In genomic region chr6:44444853-44445252, GRCh38 we compare ENCODE assay signal across 16 cellular contexts. TPM values are rescaled to one million over a fixed set of nuclear protein-coding genes. Genes with fewer than 3 reads are reported as not detected.
DNase-seq lines count a peak whose midpoint lies in the region; ATAC-seq, FAIRE-seq and TF ChIP-seq lines count a peak whose summit lies in the region.
"Had no signal": no experiment of that assay in that cellular context is flagged by ENCODE, and none has a peak within 500 bp of the region (broad histone marks: within the 10 kb centered on the region; RNA-seq: fewer than 3 reads in every experiment).

No MANE protein-coding gene starts in this region.

- H4K8ac ChIP-seq in IMR-90 (ENCODE audit: low read depth in 2 of 2, low read length in 2 of 2) (no peak overlapping the region), trophoblast cell (ENCODE audit: low read depth, low read length) (no peak overlapping the region)

- no peak for TF ChIP-seq CTCF in IMR-90 (conservative IDR thresholded peaks at IDR 0.05; ENCODE audit: low read depth, low read length)
- TF ChIP-seq CTCF in K562 (IDR thresholded peaks at IDR 0.05 in 2 of 3, conservative IDR thresholded peaks at IDR 0.05 in 1 of 3; ENCODE audit: insufficient read depth in 2 of 3, low read depth in 1 of 3, low read length in 3 of 3): no peak
- TF ChIP-seq CTCF in RWPE1 (conservative IDR thresholded peaks at IDR 0.05; ENCODE audit: low read depth): no peak
- no peak for TF ChIP-seq CTCF in esophagus muscularis mucosa (IDR thresholded peaks at IDR 0.05)

- DNase-seq in DMS 273 treated with DMSO at 0.1 percent for 48 hours (lab: John Stamatoyannopoulos, UW): peak; percentile 73
- no peak for DNase-seq in IMR-90
- DNase-seq in K562 (ENCODE audit: extremely low read depth in 1 of 4, low spot score in 3 of 4): no peak
- no peak for DNase-seq in trophoblast cell
- no peak for DNase-seq in RWPE1 (ENCODE audit: low spot score)
- no peak for DNase-seq in T-helper 9 cell
- no peak for DNase-seq in esophagus muscularis mucosa (ENCODE audit: extremely low spot score)
- DNase-seq: CD8-positive, alpha-beta memory T cell; COR-L47; DMS153; DMS79; GF-D8; KBM-7 had no signal

- no peak overlapping the region for H2BK20ac ChIP-seq in IMR-90 (ENCODE audit: low read depth, low read length)

- H3K14ac ChIP-seq in IMR-90 (replicated peaks; ENCODE audit: low read depth, low read length): no peak overlapping the region
- no peak overlapping the region for H3K14ac ChIP-seq in trophoblast cell (ENCODE audit: low read length)

- peaks cover 5% of the 10 kb centered on the region for H3K36me3 ChIP-seq in IMR-90 (ENCODE audit: control insufficient read depth, insufficient read depth, low read length)
- peaks cover 47% of the 10 kb centered on the region for H3K36me3 ChIP-seq in K562 (ENCODE audit: control insufficient read depth, insufficient read depth, low read length)
- H3K36me3 ChIP-seq in trophoblast cell (ENCODE audit: control insufficient read depth in 1 of 2, insufficient read depth in 2 of 2, low read length in 2 of 2): peaks cover 3 to 5% of the 10 kb centered on the region in 2 experiments
- peaks cover 16 to 61% (median 42%) of the 10 kb centered on the region in 4 donors for H3K36me3 ChIP-seq in esophagus muscularis mucosa

- FAIRE-seq in K562 (lab: Jason Lieb, UNC): no peak

- in situ Hi-C loops in IMR-90 (cut with MboI; ENCODE audit: low sequenced_read_pairs): no loop called here
- in situ Hi-C loops in K562 (cut with MboI): no loop called here

- peaks cover 17 to 25% of the 10 kb centered on the region in 2 experiments for H3K79me1 ChIP-seq in IMR-90 (ENCODE audit: low read depth in 1 of 2, low read length in 2 of 2)
- H3K79me1 ChIP-seq in trophoblast cell (ENCODE audit: low read length): no peaks in the 10 kb centered on the region

- H4K20me1 ChIP-seq in IMR-90 (ENCODE audit: insufficient read depth, low read length) (0 out of 2 replicates have a peak, but pooled peaks cover 3% of the 10 kb centered on the region), K562 (replicated peaks; ENCODE audit: control insufficient read depth, insufficient read depth, low read length) (no peaks in the 10 kb centered on the region)

- H2AK5ac ChIP-seq in IMR-90 (ENCODE audit: low read depth, low read length) (no peak overlapping the region), trophoblast cell (ENCODE audit: low read length) (no peak overlapping the region)

- H3K9me1 ChIP-seq in IMR-90 (ENCODE audit: insufficient read depth, low read length): no peaks in the 10 kb centered on the region
- no peaks in the 10 kb centered on the region for H3K9me1 ChIP-seq in K562 (ENCODE audit: control insufficient read depth, insufficient read depth, low read length)

- H3K9ac ChIP-seq in IMR-90 (ENCODE audit: low read depth, low read length) (no peak overlapping the region), K562 (ENCODE audit: insufficient read depth in 1 of 2, low read depth in 2 of 2, low read length in 2 of 2) (no peak overlapping the region), trophoblast cell (ENCODE audit: low read length) (no peak overlapping the region)
- H3K9ac ChIP-seq: BLaER1 treated with 17β-estradiol and CSF1 and Interleukin-3, amounts not matched to agents 10 nM and 100 nM had no signal

- BruUV-seq in IMR-90 (replicated peaks; lab: Mats Ljungman, UMichigan) (no TSS peak), K562 (replicated peaks; lab: Mats Ljungman, UMichigan) (no TSS peak)

- H3K27ac ChIP-seq in IMR-90 (ENCODE audit: insufficient read depth, low read length): no peak overlapping the region
- H3K27ac ChIP-seq in K562 (ENCODE audit: extremely low read depth, low read depth, low read length): no peak overlapping the region
- no peak overlapping the region for H3K27ac ChIP-seq in trophoblast cell (ENCODE audit: low read depth, low read length)
- H3K27ac ChIP-seq in RWPE1: no peak overlapping the region
- H3K27ac ChIP-seq in esophagus muscularis mucosa (replicated peaks in 1 of 4): no peak overlapping the region
- H3K27ac ChIP-seq: BLaER1 treated with 17β-estradiol and CSF1 and Interleukin-3, amounts not matched to agents 10 nM and 100 nM; HL-60 had no signal

- H2BK5ac ChIP-seq in IMR-90 (ENCODE audit: low read depth, low read length, poor library complexity, severe bottlenecking) (no peak overlapping the region), trophoblast cell (ENCODE audit: low read depth, low read length, poor library complexity) (no peak overlapping the region)

- no peak overlapping the region for H4K12ac ChIP-seq in trophoblast cell (ENCODE audit: low read depth, low read length)

- ATAC-seq in IMR-90 (ENCODE audit: low read depth) (no peak), K562 (peak; percentile 23; the same call in 1 of the 3 replicates)

- H3K4me2 ChIP-seq in IMR-90 (ENCODE audit: low read depth, low read length): no peak overlapping the region
- H3K4me2 ChIP-seq in K562 (ENCODE audit: insufficient read depth, low read length): no peak overlapping the region
- no peak overlapping the region for H3K4me2 ChIP-seq in trophoblast cell (ENCODE audit: low read length)
- H3K4me2 ChIP-seq: BLaER1 treated with 17β-estradiol and CSF1 and Interleukin-3, amounts not matched to agents 10 nM and 100 nM had no signal

- TF ChIP-seq POLR2A in IMR-90 (IDR thresholded peaks at IDR 0.05; ENCODE audit: low read depth, low read length): no peak
- no peak for TF ChIP-seq POLR2A in K562 (conservative IDR thresholded peaks at IDR 0.05)
- no peak for TF ChIP-seq POLR2A in esophagus muscularis mucosa (IDR thresholded peaks at IDR 0.05; ENCODE audit: low read depth)

- no peak for TF ChIP-seq RAD21 in IMR-90 (IDR thresholded peaks at IDR 0.05; ENCODE audit: low read length)
- TF ChIP-seq RAD21 in K562 (CRISPR knock-in tag; conservative IDR thresholded peaks at IDR 0.05 in 1 of 2, IDR thresholded peaks at IDR 0.05 in 1 of 2): no peak

- no peak overlapping the region for H3K23ac ChIP-seq in IMR-90 (ENCODE audit: low read depth, low read length)
- no peak overlapping the region for H3K23ac ChIP-seq in trophoblast cell (ENCODE audit: low read length)

- CTCF ChIA-PET in IMR-90 (lab: Yijun Ruan, JAX) (interaction anchor here (1.7 kb wide), 1 partner anchor 14 kb away, joined by 6 read pairs; no protein-coding TSS in a partner anchor), K562 (lab: Yijun Ruan, JAX; ENCODE audit: low intra/inter-chr PET ratio) (no interaction called here), RWPE1 (lab: Yijun Ruan, JAX) (interaction anchor here (1.2 kb wide), 1 partner anchor 11 kb away, joined by 3 read pairs; no protein-coding TSS in a partner anchor)

- WGBS in IMR-90 (ENCODE audit: extremely low coverage in 2 of 2, insufficient read length in 1 of 2), 2 experiments: no CpG with 5 or more reads among the region's 1 CpG
- WGBS in K562 (ENCODE audit: insufficient coverage, low coverage, missing lambda C conversion rate): 81% methylated on average over 1 of the region's 1 CpG
- WGBS in trophoblast cell (ENCODE audit: extremely low coverage, insufficient coverage, insufficient read length): no CpG with 5 or more reads among the region's 1 CpG
- WGBS in esophagus muscularis mucosa: 89% methylated on average over 1 of the region's 1 CpG

- H2AK9ac ChIP-seq in IMR-90 (replicated peaks; ENCODE audit: low read depth, low read length, poor library complexity): peak overlapping the region; percentile 37

- no peak overlapping the region for H2BK12ac ChIP-seq in trophoblast cell (ENCODE audit: low read length)

- intact Hi-C loops in IMR-90 (cut with micrococcal nuclease) (no loop called here), K562 (cut with micrococcal nuclease) (no loop called here), esophagus muscularis mucosa (cut with DNase I) (no loop called here)

- peaks cover 12% of the 10 kb centered on the region for H3K79me2 ChIP-seq in K562 (ENCODE audit: control insufficient read depth, insufficient read depth, low read length)
- no peaks in the 10 kb centered on the region for H3K79me2 ChIP-seq in trophoblast cell (ENCODE audit: control insufficient read depth, insufficient read depth, low read length, poor library complexity)

- H3K4ac ChIP-seq in IMR-90 (ENCODE audit: low read depth, low read length) (no peak overlapping the region), trophoblast cell (ENCODE audit: low read depth, low read length) (no peak overlapping the region)

- TF ChIP-seq EP300 in K562 (IDR thresholded peaks at IDR 0.05; ENCODE audit: low read length) (no peak), esophagus muscularis mucosa (IDR thresholded peaks at IDR 0.05) (no peak)

- H3K56ac ChIP-seq in IMR-90 (ENCODE audit: extremely low read depth, insufficient read depth, low read length): no peak overlapping the region

- H4K91ac ChIP-seq in IMR-90 (ENCODE audit: insufficient read depth, low read depth, low read length) (no peak overlapping the region), trophoblast cell (ENCODE audit: low read depth, low read length) (no peak overlapping the region)

- dilution Hi-C loops in IMR-90 (cut with HindIII; ENCODE audit: low sequenced_read_pairs, unreplicated experiment): no loop called here

- POLR2A ChIA-PET in IMR-90 (lab: Charles Lee; ENCODE audit: unreplicated experiment): no interaction called here
- POLR2A ChIA-PET in K562 (lab: Yijun Ruan, JAX): interaction anchor here (0.6 to 3.1 kb wide), 7 partner anchors 8 to 1450 kb away, joined by 3 to 12 read pairs (median 4); no protein-coding TSS in a partner anchor
- POLR2A ChIA-PET in RWPE1 (lab: Yijun Ruan, JAX; ENCODE audit: low non-redundant PET): no interaction called here

- no peak overlapping the region for H4K5ac ChIP-seq in IMR-90 (ENCODE audit: low read depth, low read length)

- peaks cover 3% of the 10 kb centered on the region; the same call in 1 of the 2 replicates for H3K9me3 ChIP-seq in IMR-90 (ENCODE audit: control insufficient read depth, insufficient read depth, low read length)
- H3K9me3 ChIP-seq in K562 (replicated peaks; ENCODE audit: control insufficient read depth, insufficient read depth, low read depth, low read length): no peaks in the 10 kb centered on the region
- H3K9me3 ChIP-seq in trophoblast cell (ENCODE audit: insufficient read depth, low read depth, low read length): peaks cover 1% of the 10 kb centered on the region
- H3K9me3 ChIP-seq in esophagus muscularis mucosa: peaks cover 0 to 12% (median 8%) of the 10 kb centered on the region in 4 donors
- H3K9me3 ChIP-seq: HAP-1 had no signal

- H2BK15ac ChIP-seq in IMR-90 (ENCODE audit: low read depth, low read length): no peak overlapping the region

- H3K27me3 ChIP-seq in IMR-90 (ENCODE audit: control insufficient read depth, insufficient read depth, low read length) (no peaks in the 10 kb centered on the region), K562 (ENCODE audit: control insufficient read depth in 2 of 2, insufficient read depth in 2 of 2, low read length in 2 of 2) (no peaks in the 10 kb centered on the region), trophoblast cell (ENCODE audit: insufficient read depth, low read length) (no peaks in the 10 kb centered on the region), esophagus muscularis mucosa (no peaks in the 10 kb centered on the region)
- H3K27me3 ChIP-seq: BLaER1 treated with 17β-estradiol and CSF1 and Interleukin-3, amounts not matched to agents 10 nM and 100 nM had no signal

- H2BK120ac ChIP-seq in IMR-90 (ENCODE audit: low read depth, low read length) (no peak overlapping the region), trophoblast cell (ENCODE audit: insufficient read depth, low read length, poor library complexity) (no peak overlapping the region)

- peaks cover 3% of the 10 kb centered on the region for H3K4me1 ChIP-seq in IMR-90 (ENCODE audit: control insufficient read depth, insufficient read depth, low read length)
- no peaks in the 10 kb centered on the region; a peak in 1 of 5 replicates for H3K4me1 ChIP-seq in K562 (replicated peaks in 1 of 2; ENCODE audit: control insufficient read depth in 2 of 2, insufficient read depth in 2 of 2, low read length in 2 of 2)
- H3K4me1 ChIP-seq in trophoblast cell (ENCODE audit: control insufficient read depth in 1 of 2, insufficient read depth in 2 of 2, low read length in 2 of 2): no peaks in the 10 kb centered on the region
- H3K4me1 ChIP-seq in esophagus muscularis mucosa: peaks cover 0 to 10% (median 0%) of the 10 kb centered on the region in 4 donors
- H3K4me1 ChIP-seq: BLaER1 treated with 17β-estradiol and CSF1 and Interleukin-3, amounts not matched to agents 10 nM and 100 nM; HAP-1 had no signal

- no peak overlapping the region for H3K4me3 ChIP-seq in IMR-90 (ENCODE audit: insufficient read depth, low read depth, low read length)
- H3K4me3 ChIP-seq in K562: no peak overlapping the region
- H3K4me3 ChIP-seq in trophoblast cell (ENCODE audit: low read depth, low read length): no peak overlapping the region
- H3K4me3 ChIP-seq in esophagus muscularis mucosa: no peak overlapping the region
- H3K4me3 ChIP-seq: BLaER1 treated with 17β-estradiol and CSF1 and Interleukin-3, amounts not matched to agents 10 nM and 100 nM; HAP-1 had no signal

- H2AFZ ChIP-seq in IMR-90 (replicated peaks; ENCODE audit: low read length, poor library complexity): no peak overlapping the region
- H2AFZ ChIP-seq in K562 (ENCODE audit: low read depth, low read length): no peak overlapping the region
- no peak overlapping the region for H2AFZ ChIP-seq in trophoblast cell (ENCODE audit: insufficient read depth, low read length, poor library complexity)

- no peak overlapping the region for H3K18ac ChIP-seq in IMR-90 (ENCODE audit: low read depth, low read length)
- H3K18ac ChIP-seq in trophoblast cell (ENCODE audit: low read length): peak overlapping the region; percentile 52

RNA-seq across cellular contexts. Expression of gene CDC5L, which starts 57.3 kb away (rescaled TPM):
- 17.7 and 29.7 TPM in 2 replicates for total RNA-seq in IMR-90 (2012; rRNA removed)
- 8.9 and 9.9 TPM in 2 replicates for polyA plus RNA-seq in IMR-90 (2012; rRNA removed)
- polyA plus RNA-seq in IMR-90 (2012; cell fraction: cytosol; rRNA removed): 1.4 and 2.0 TPM in 2 replicates
- polyA plus RNA-seq in IMR-90 (2012; cell fraction: nucleus; rRNA removed; ENCODE audit: low replicate concordance): 0.79 and 4.7 TPM in 2 replicates
- total RNA-seq in K562 (2011; cell fraction: chromatin; rRNA removed; ENCODE audit: low replicate concordance): 9.6 and 23.7 TPM in 2 replicates
- 7.2 and 7.6 TPM in 2 replicates for total RNA-seq in K562 (2011; cell fraction: nucleolus; rRNA removed)
- 11.3 and 12.1 TPM in 2 replicates for total RNA-seq in K562 (2011; cell fraction: nucleoplasm; rRNA removed)
- 26.0 and 26.4 TPM in 2 replicates for total RNA-seq in K562 (2014; rRNA removed)
- total RNA-seq in K562 (2014; rRNA removed; fragmentation: Illumina TruSeq; extraction: Trizol): 42.6 and 51.3 TPM in 2 replicates
- total RNA-seq in K562 (2015; rRNA removed; fragmentation: Illumina TruSeq; extraction: Trizol): 40.5 and 44.2 TPM in 2 replicates
- total RNA-seq in K562 (2021): 28.6 and 29.9 TPM in 2 replicates
- 21.3 and 31.3 TPM in 2 replicates for polyA plus RNA-seq in K562 (2011; rRNA removed)
- polyA plus RNA-seq in K562 (2011; cell fraction: cytosol; rRNA removed): 7.9 and 9.8 TPM in 2 replicates
- polyA plus RNA-seq in K562 (2011; cell fraction: nucleus; rRNA removed): 6.9 and 8.7 TPM in 2 replicates
- 18.2 and 20.2 TPM in 2 replicates for polyA plus RNA-seq in K562 (2012)
- polyA plus RNA-seq in K562 (2014; fragmentation: Illumina TruSeq; extraction: Trizol): 29.4 and 33.9 TPM in 2 replicates
- polyA plus RNA-seq in K562 (2014; fragmentation: Nextera tagmentation; extraction: Ambion mirVana): 10 to 100 TPM; 23.5 to 30.8 TPM
- polyA plus RNA-seq in K562 (2014; rRNA removed): 20.4 and 22.3 TPM in 2 replicates
- polyA minus RNA-seq in K562 (2011; rRNA and poly(A)+ RNA removed): 41.8 and 42.8 TPM in 2 replicates
- polyA minus RNA-seq in K562 (2011; cell fraction: cytosol; rRNA and poly(A)+ RNA removed): 14.1 and 17.6 TPM in 2 replicates
- 11.4 and 22.5 TPM in 2 replicates for polyA minus RNA-seq in K562 (2011; cell fraction: nucleus; rRNA and poly(A)+ RNA removed)
- polyA plus RNA-seq in trophoblast cell (2013): 18.6 and 19.1 TPM in 2 replicates
- 10 to 100 TPM; 18.4 to 25.4 (median 21.9) TPM for total RNA-seq in esophagus muscularis mucosa
